ENCODE assay signal across 16 cellular contexts in the genomic region with DNA sequence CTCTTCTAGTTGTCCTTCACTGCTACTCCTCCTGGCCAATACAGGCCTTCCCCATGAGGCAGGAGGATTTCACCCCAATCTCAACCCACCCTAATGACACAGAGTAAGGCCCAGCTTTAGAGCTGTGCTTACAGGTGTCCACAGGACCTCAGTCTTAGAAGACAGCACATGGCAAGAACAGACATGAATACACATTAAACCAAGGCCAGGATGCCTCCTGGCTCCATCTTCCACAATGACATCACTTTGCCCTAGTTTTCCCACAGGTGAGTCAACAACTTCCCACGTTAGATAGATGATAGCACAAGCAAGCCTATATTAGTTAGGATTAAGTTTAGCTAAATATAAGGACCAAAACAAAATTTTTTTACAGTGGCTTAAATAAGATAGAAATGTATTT.
"Had no signal": no experiment of that assay in that cellular context is flagged by ENCODE, and none has a peak within 500 bp of the region (broad histone marks: within the 10 kb centered on the region; RNA-seq: fewer than 3 reads in every experiment).

No MANE protein-coding gene starts in this region.

- H3K27ac ChIP-seq: coronary artery, stomach, thyroid gland, upper lobe of left lung, vagina had no signal

- H3K9me3 ChIP-seq: esophagus squamous epithelium, stomach, thyroid gland, upper lobe of left lung, vagina had no signal

- H3K36me3 ChIP-seq: esophagus squamous epithelium, stomach, thyroid gland, upper lobe of left lung, vagina had no signal

- H3K27me3 ChIP-seq: esophagus squamous epithelium, stomach, thyroid gland, upper lobe of left lung, vagina had no signal

- H3K4me3 ChIP-seq: coronary artery, esophagus squamous epithelium, stomach, thyroid gland, upper lobe of left lung, vagina had no signal

- H3K4me1 ChIP-seq: thyroid gland, vagina had no signal

- DNase-seq: effector CD4-positive, alpha-beta T cell; esophagus squamous epithelium; foreskin fibroblast; immature natural killer cell; kidney; left colon; left ventricle myocardium superior; naive thymus-derived CD4-positive, alpha-beta T cell; nephron progenitor cell; stimulated activated naive CD4-positive, alpha-beta T cell; stomach; thyroid gland; upper lobe of left lung had no signal

- ATAC-seq: left colon; left ventricle myocardium superior; naive thymus-derived CD4-positive, alpha-beta T cell; sciatic nerve had no signal
